In the genomic region with DNA sequence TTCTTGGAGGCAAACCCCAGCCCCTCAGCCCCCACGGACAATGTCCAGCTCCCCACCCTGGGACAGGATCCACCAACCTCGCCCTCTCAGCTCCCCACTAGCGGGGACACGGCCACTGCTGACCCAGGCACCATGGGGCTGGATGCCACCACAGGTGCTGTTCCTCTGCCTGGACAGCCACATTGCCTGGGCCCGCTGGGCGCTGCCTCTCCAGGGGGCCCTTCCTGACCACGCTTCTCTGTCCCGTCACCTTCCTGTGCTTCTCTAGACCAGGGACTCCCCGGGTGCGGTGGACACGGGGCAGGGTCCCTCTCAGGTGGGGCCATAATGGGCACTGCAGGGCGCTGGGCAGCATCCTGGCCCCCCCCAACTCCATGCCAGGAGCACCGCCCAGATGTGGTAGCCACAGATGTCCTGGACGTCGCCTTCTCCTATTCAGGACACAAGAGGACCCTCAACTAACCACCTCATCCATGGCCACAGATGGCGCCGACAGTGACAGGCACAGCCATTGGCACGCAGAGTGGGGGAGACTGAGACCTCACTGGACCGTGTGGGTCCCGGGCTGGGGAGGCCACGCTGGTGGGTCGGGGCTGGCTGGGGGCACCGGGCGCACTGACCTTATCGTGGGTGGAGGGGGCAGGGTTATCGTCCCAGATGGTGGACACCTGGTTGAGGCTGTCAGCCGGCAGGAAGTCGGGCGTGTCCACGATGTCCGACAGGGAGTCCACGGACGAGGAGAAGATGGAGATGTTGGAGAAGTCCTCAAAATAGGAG, we compare ENCODE assay signal across 23 cellular contexts. TPM values are rescaled to one million over a fixed set of nuclear protein-coding genes. Genes with fewer than 3 reads are reported as not detected.
DNase-seq lines count a peak whose midpoint lies in the region; ATAC-seq and TF ChIP-seq lines count a peak whose summit lies in the region.
"Had no signal": no experiment of that assay in that cellular context is flagged by ENCODE, and none has a peak within 500 bp of the region (broad histone marks: within the 10 kb centered on the region; RNA-seq: fewer than 3 reads in every experiment).

No MANE protein-coding gene starts in this region.

- H3K9me3 ChIP-seq in IMR-90 (ENCODE audit: control insufficient read depth, insufficient read depth, low read length), result no peaks in the 10 kb centered on the region
- H3K9me3 ChIP-seq in skeletal muscle satellite cell (replicated peaks; ENCODE audit: low read length), result no peaks in the 10 kb centered on the region
- no peaks in the 10 kb centered on the region for H3K9me3 ChIP-seq in tibial artery
- H3K9me3 ChIP-seq: mucosa of descending colon, prostate gland had no signal

- no peaks in the 10 kb centered on the region for H3K9me3 Mint-ChIP-seq in activated CD4-positive, alpha-beta T cell treated with anti-CD3 and anti-CD28 coated beads, Interleukin-2, amount 10 ng/mL, durations not matched to agents 7 days and 5 days
- H3K9me3 Mint-ChIP-seq in chondrocyte (ENCODE audit: low read depth) (no peaks in the 10 kb centered on the region), progenitor cell of endocrine pancreas (ENCODE audit: low read depth) (no peaks in the 10 kb centered on the region)
- H3K9me3 Mint-ChIP-seq: stimulated activated naive CD8-positive, alpha-beta T cell treated with anti-CD3 and anti-CD28 coated beads, Interleukin-15, Interleukin-2, amounts not matched to agents 100 ng/mL and 50 ng/mL, for 24 hours; type B pancreatic cell had no signal

- no peak overlapping the region for H2BK15ac ChIP-seq in IMR-90 (ENCODE audit: low read depth, low read length)

- H3K27ac Mint-ChIP-seq in activated CD4-positive, alpha-beta T cell treated with anti-CD3 and anti-CD28 coated beads, Interleukin-2, amount 10 ng/mL, durations not matched to agents 7 days and 5 days, result peak overlapping the region; percentile 25
- H3K27ac Mint-ChIP-seq in chondrocyte (ENCODE audit: unreplicated experiment), result peak overlapping the region; percentile 69
- no peak overlapping the region for H3K27ac Mint-ChIP-seq in progenitor cell of endocrine pancreas
- H3K27ac Mint-ChIP-seq: stimulated activated naive CD8-positive, alpha-beta T cell treated with anti-CD3 and anti-CD28 coated beads, Interleukin-15, Interleukin-2, amounts not matched to agents 100 ng/mL and 50 ng/mL, for 24 hours; type B pancreatic cell had no signal

- no peak overlapping the region for H3K4me2 ChIP-seq in IMR-90 (ENCODE audit: low read depth, low read length)
- H3K4me2 ChIP-seq in skeletal muscle satellite cell (ENCODE audit: low read length), result no peak overlapping the region

- in situ Hi-C loops in IMR-90 (cut with MboI; ENCODE audit: low sequenced_read_pairs), result no loop called here

- no peak overlapping the region for H2BK120ac ChIP-seq in IMR-90 (ENCODE audit: low read depth, low read length)

- intact Hi-C loops in IMR-90 (cut with micrococcal nuclease) (no loop called here), tibial artery (cut with DNase I; ENCODE audit: low total_unique reads) (no loop called here)

- ATAC-seq in IMR-90 (ENCODE audit: low read depth) (no peak), GM18517 (IDR thresholded peaks at IDR 0.05; ENCODE audit: unreplicated experiment) (no peak)
- ATAC-seq: mucosa of descending colon had no signal

- no peak overlapping the region for H3K4me3 ChIP-seq in IMR-90 (ENCODE audit: insufficient read depth, low read depth, low read length)
- no peak overlapping the region for H3K4me3 ChIP-seq in skeletal muscle satellite cell (ENCODE audit: low read length)
- no peak overlapping the region for H3K4me3 ChIP-seq in tibial artery
- H3K4me3 ChIP-seq: GM23248, mucosa of descending colon, prostate gland had no signal

- no TSS peak for BruUV-seq in IMR-90 (replicated peaks; lab: Mats Ljungman, UMichigan)

- H3K9ac ChIP-seq in IMR-90 (ENCODE audit: low read depth, low read length) (no peak overlapping the region), skeletal muscle satellite cell (ENCODE audit: low read depth, low read length) (peak overlapping the region; percentile 67)
- H3K9ac ChIP-seq: GM23248 had no signal

- H4K8ac ChIP-seq in IMR-90 (ENCODE audit: low read depth in 2 of 2, low read length in 2 of 2), result no peak overlapping the region

- H3K79me1 ChIP-seq in IMR-90 (ENCODE audit: low read depth in 1 of 2, low read length in 2 of 2), result peaks cover 27 to 81% of the 10 kb centered on the region in 2 experiments

- no peak for DNase-seq in activated CD4-positive, alpha-beta T cell treated with anti-CD3 and anti-CD28 coated beads, Interleukin-2, amount 10 ng/mL, durations not matched to agents 7 days and 5 days
- no peak for DNase-seq in activated CD4-positive, alpha-beta T cell treated with anti-CD3 and anti-CD28 coated beads for 1 hour
- DNase-seq in IMR-90 (no peak), chondrocyte (ENCODE audit: low spot score) (no peak), tibial artery (no peak), progenitor cell of endocrine pancreas (ENCODE audit: low spot score, unreplicated experiment) (no peak)
- DNase-seq: activated gamma-delta T cell treated with Interleukin-2 at 50 U/mL for 16 hours; amygdala; caudate nucleus; foreskin melanocyte; GM23248; hippocampal formation; NCI-H1048; NCI-H1930; RPMI8226; small intestine; stimulated activated CD4-positive, alpha-beta T cell treated with anti-CD3 and anti-CD28 coated beads, Interleukin-2, amount 100 ng/mL, for 48 hours had no signal

- peaks cover 59% of the 10 kb centered on the region for H3K36me3 ChIP-seq in IMR-90 (ENCODE audit: control insufficient read depth, insufficient read depth, low read length)
- peaks cover 57% of the 10 kb centered on the region for H3K36me3 ChIP-seq in skeletal muscle satellite cell (ENCODE audit: insufficient read depth, low read length)
- H3K36me3 ChIP-seq in tibial artery, result peaks cover 12 to 59% (median 47%) of the 10 kb centered on the region in 3 donors

- no peak overlapping the region for H2BK5ac ChIP-seq in IMR-90 (ENCODE audit: low read depth, low read length, poor library complexity, severe bottlenecking)

- peaks cover 18% of the 10 kb centered on the region for H3K4me1 Mint-ChIP-seq in activated CD4-positive, alpha-beta T cell treated with anti-CD3 and anti-CD28 coated beads, Interleukin-2, amount 10 ng/mL, durations not matched to agents 7 days and 5 days
- peaks cover 41% of the 10 kb centered on the region for H3K4me1 Mint-ChIP-seq in chondrocyte (ENCODE audit: low read depth)
- no peaks in the 10 kb centered on the region for H3K4me1 Mint-ChIP-seq in progenitor cell of endocrine pancreas (ENCODE audit: low read depth)

- H4K91ac ChIP-seq in IMR-90 (ENCODE audit: insufficient read depth, low read depth, low read length), result no peak overlapping the region; the same call in 1 of the 2 replicates

- peak overlapping the region; percentile 28 for H2AK9ac ChIP-seq in IMR-90 (replicated peaks; ENCODE audit: low read depth, low read length, poor library complexity)

- H3K4me1 ChIP-seq in IMR-90 (ENCODE audit: control insufficient read depth, insufficient read depth, low read length) (peaks cover 19% of the 10 kb centered on the region), skeletal muscle satellite cell (ENCODE audit: control insufficient read depth, insufficient read depth, low read length) (peaks cover 42% of the 10 kb centered on the region), tibial artery (peaks cover 0 to 53% (median 47%) of the 10 kb centered on the region in 4 donors)

- peaks cover 50% of the 10 kb centered on the region for H4K20me1 ChIP-seq in IMR-90 (ENCODE audit: insufficient read depth, low read length)

- H3K56ac ChIP-seq in IMR-90 (ENCODE audit: extremely low read depth, insufficient read depth, low read length), result no peak overlapping the region

- dilution Hi-C loops in IMR-90 (cut with HindIII; ENCODE audit: low sequenced_read_pairs, unreplicated experiment), result no loop called here

- no peak overlapping the region for H3K23ac ChIP-seq in IMR-90 (ENCODE audit: low read depth, low read length)

- H4K5ac ChIP-seq in IMR-90 (ENCODE audit: low read depth, low read length), result no peak overlapping the region

- H3K4ac ChIP-seq in IMR-90 (ENCODE audit: low read depth, low read length), result no peak overlapping the region; the same call in 1 of the 2 replicates

- H2AK5ac ChIP-seq in IMR-90 (ENCODE audit: low read depth, low read length), result peak overlapping the region; percentile 50; the same call in 1 of the 2 replicates

- H3K18ac ChIP-seq in IMR-90 (ENCODE audit: low read depth, low read length), result no peak overlapping the region

- H3K14ac ChIP-seq in IMR-90 (replicated peaks; ENCODE audit: low read depth, low read length), result no peak overlapping the region

- H3K27ac ChIP-seq in IMR-90 (ENCODE audit: insufficient read depth, low read length), result peak overlapping the region; percentile 7; the same call in 1 of the 2 replicates
- peak overlapping the region in 1 of 2 donors; percentile 64 for H3K27ac ChIP-seq in tibial artery
- H3K27ac ChIP-seq: GM23248, prostate gland had no signal

- no peaks in the 10 kb centered on the region for H3K27me3 ChIP-seq in IMR-90 (ENCODE audit: control insufficient read depth, insufficient read depth, low read length)
- H3K27me3 ChIP-seq in skeletal muscle satellite cell (ENCODE audit: control insufficient read depth, insufficient read depth, low read length), result no peaks in the 10 kb centered on the region
- no peaks in the 10 kb centered on the region for H3K27me3 ChIP-seq in tibial artery

- H3K27me3 Mint-ChIP-seq in activated CD4-positive, alpha-beta T cell treated with anti-CD3 and anti-CD28 coated beads, Interleukin-2, amount 10 ng/mL, durations not matched to agents 7 days and 5 days, result no peaks in the 10 kb centered on the region
- H3K27me3 Mint-ChIP-seq in chondrocyte (ENCODE audit: low read depth) (no peaks in the 10 kb centered on the region), progenitor cell of endocrine pancreas (no peaks in the 10 kb centered on the region)
- H3K27me3 Mint-ChIP-seq: stimulated activated naive CD8-positive, alpha-beta T cell treated with anti-CD3 and anti-CD28 coated beads, Interleukin-15, Interleukin-2, amounts not matched to agents 100 ng/mL and 50 ng/mL, for 24 hours; type B pancreatic cell had no signal

- peaks cover 20% of the 10 kb centered on the region for H3K36me3 Mint-ChIP-seq in activated CD4-positive, alpha-beta T cell treated with anti-CD3 and anti-CD28 coated beads, Interleukin-2, amount 10 ng/mL, durations not matched to agents 7 days and 5 days (ENCODE audit: low read depth)
- H3K36me3 Mint-ChIP-seq in chondrocyte (ENCODE audit: low read depth) (peaks cover 4% of the 10 kb centered on the region), progenitor cell of endocrine pancreas (ENCODE audit: insufficient read depth) (no peaks in the 10 kb centered on the region)
- H3K36me3 Mint-ChIP-seq: type B pancreatic cell had no signal

- no peak for TF ChIP-seq POLR2A in IMR-90 (IDR thresholded peaks at IDR 0.05; ENCODE audit: low read depth, low read length)

- H3K4me3 Mint-ChIP-seq in activated CD4-positive, alpha-beta T cell treated with anti-CD3 and anti-CD28 coated beads, Interleukin-2, amount 10 ng/mL, durations not matched to agents 7 days and 5 days, result no peak overlapping the region
- no peak overlapping the region for H3K4me3 Mint-ChIP-seq in chondrocyte (ENCODE audit: unreplicated experiment)
- no peak overlapping the region for H3K4me3 Mint-ChIP-seq in progenitor cell of endocrine pancreas (ENCODE audit: low read depth)
- H3K4me3 Mint-ChIP-seq: stimulated activated naive CD8-positive, alpha-beta T cell treated with anti-CD3 and anti-CD28 coated beads, Interleukin-15, Interleukin-2, amounts not matched to agents 100 ng/mL and 50 ng/mL, for 24 hours; type B pancreatic cell had no signal

- H2BK20ac ChIP-seq in IMR-90 (ENCODE audit: low read depth, low read length), result no peak overlapping the region

- POLR2A ChIA-PET in activated CD4-positive, alpha-beta T cell treated with anti-CD3 and anti-CD28 coated beads, Interleukin-2, amount 10 ng/mL, durations not matched to agents 7 days and 5 days (lab: Charles Lee), result no interaction called here
- POLR2A ChIA-PET in IMR-90 (lab: Charles Lee; ENCODE audit: unreplicated experiment), result no interaction called here

- TF ChIP-seq CTCF in IMR-90 (conservative IDR thresholded peaks at IDR 0.05; ENCODE audit: low read depth, low read length) (no peak), chondrocyte (IDR thresholded peaks at IDR 0.05) (no peak), tibial artery (IDR thresholded peaks at IDR 0.05) (no peak), progenitor cell of endocrine pancreas (IDR thresholded peaks at IDR 0.05; ENCODE audit: unreplicated experiment) (no peak)

- CTCF ChIA-PET in activated CD4-positive, alpha-beta T cell treated with anti-CD3 and anti-CD28 coated beads, Interleukin-2, amount 10 ng/mL, durations not matched to agents 7 days and 5 days (lab: Charles Lee), result interaction anchor here (4.5 kb wide), 1 partner anchor 14 kb away, joined by 22 read pairs; no protein-coding TSS in a partner anchor
- CTCF ChIA-PET in IMR-90 (lab: Yijun Ruan, JAX), result no interaction called here

- peak overlapping the region; percentile 61 for H2AFZ ChIP-seq in IMR-90 (replicated peaks; ENCODE audit: low read length, poor library complexity)
- H2AFZ ChIP-seq: GM23248 had no signal

- TF ChIP-seq RAD21 in IMR-90 (IDR thresholded peaks at IDR 0.05; ENCODE audit: low read length), result no peak

- 92% methylated on average over 14 of the region's 33 CpGs; no CpG with 5 or more reads in 1 of the 2 experiments for WGBS in IMR-90 (ENCODE audit: extremely low coverage in 2 of 2, insufficient read length in 1 of 2), 2 experiments

- H3K9me1 ChIP-seq in IMR-90 (ENCODE audit: insufficient read depth, low read length), result peaks cover 8% of the 10 kb centered on the region; the same call in 1 of the 2 replicates

RNA-seq across cellular contexts. Expression of gene GPX4, which starts 23.4 kb away (rescaled TPM):
- total RNA-seq in activated CD4-positive, alpha-beta T cell treated with anti-CD3 and anti-CD28 coated beads, Interleukin-2, amount 10 ng/mL, durations not matched to agents 7 days and 5 days, result 100 to 1,000 TPM; 106 to 114 TPM
- total RNA-seq in IMR-90 (2012; rRNA removed) (357 and 415 TPM in 2 replicates), chondrocyte (240 to 246 TPM (median 245 TPM) in 3 replicates), progenitor cell of endocrine pancreas (231 and 236 TPM in 2 replicates)
- 1,083 and 1,136 TPM in 2 replicates for polyA plus RNA-seq in IMR-90 (2012; rRNA removed)
- 2,056 and 2,058 TPM in 2 replicates for polyA plus RNA-seq in IMR-90 (2012; cell fraction: cytosol; rRNA removed)
- 1,128 and 1,215 TPM in 2 replicates for polyA plus RNA-seq in IMR-90 (2012; cell fraction: nucleus; rRNA removed; ENCODE audit: low replicate concordance)
- total RNA-seq in skeletal muscle satellite cell (2012; rRNA removed), result 339 and 487 TPM in 2 replicates

RNA-seq across cellular contexts. Expression of gene POLR2E, which starts 32.0 kb away (rescaled TPM):
- 100 to 1,000 TPM; 120 to 133 TPM for total RNA-seq in activated CD4-positive, alpha-beta T cell treated with anti-CD3 and anti-CD28 coated beads, Interleukin-2, amount 10 ng/mL, durations not matched to agents 7 days and 5 days
- 195 and 294 TPM in 2 replicates for total RNA-seq in IMR-90 (2012; rRNA removed)
- 391 and 449 TPM in 2 replicates for polyA plus RNA-seq in IMR-90 (2012; rRNA removed)
- 408 and 821 TPM in 2 replicates for polyA plus RNA-seq in IMR-90 (2012; cell fraction: cytosol; rRNA removed)
- 242 and 436 TPM in 2 replicates for polyA plus RNA-seq in IMR-90 (2012; cell fraction: nucleus; rRNA removed; ENCODE audit: low replicate concordance)
- total RNA-seq in chondrocyte, result 110 to 119 TPM (median 113 TPM) in 3 replicates
- total RNA-seq in skeletal muscle satellite cell (2012; rRNA removed), result 102 and 112 TPM in 2 replicates
- total RNA-seq in progenitor cell of endocrine pancreas, result 161 TPM in 2 replicates

RNA-seq across cellular contexts. Expression of gene SBNO2, which starts 46.9 kb away (rescaled TPM):
- total RNA-seq in activated CD4-positive, alpha-beta T cell treated with anti-CD3 and anti-CD28 coated beads, Interleukin-2, amount 10 ng/mL, durations not matched to agents 7 days and 5 days, result 10 to 100 TPM; 84.7 to 91.7 TPM
- total RNA-seq in IMR-90 (2012; rRNA removed), result 13.4 and 13.6 TPM in 2 replicates
- polyA plus RNA-seq in IMR-90 (2012; rRNA removed), result 40.4 and 40.5 TPM in 2 replicates
- 16.4 and 33.2 TPM in 2 replicates for polyA plus RNA-seq in IMR-90 (2012; cell fraction: cytosol; rRNA removed)
- 123 and 292 TPM in 2 replicates for polyA plus RNA-seq in IMR-90 (2012; cell fraction: nucleus; rRNA removed; ENCODE audit: low replicate concordance)
- total RNA-seq in chondrocyte, result 25.9 to 46.0 TPM (median 45.6 TPM) in 3 replicates
- total RNA-seq in skeletal muscle satellite cell (2012; rRNA removed), result 43.3 and 44.1 TPM in 2 replicates
- total RNA-seq in progenitor cell of endocrine pancreas, result 40.9 and 43.2 TPM in 2 replicates
